Comparison of ENCODE assay signal across 2 cellular contexts in the genomic region with DNA sequence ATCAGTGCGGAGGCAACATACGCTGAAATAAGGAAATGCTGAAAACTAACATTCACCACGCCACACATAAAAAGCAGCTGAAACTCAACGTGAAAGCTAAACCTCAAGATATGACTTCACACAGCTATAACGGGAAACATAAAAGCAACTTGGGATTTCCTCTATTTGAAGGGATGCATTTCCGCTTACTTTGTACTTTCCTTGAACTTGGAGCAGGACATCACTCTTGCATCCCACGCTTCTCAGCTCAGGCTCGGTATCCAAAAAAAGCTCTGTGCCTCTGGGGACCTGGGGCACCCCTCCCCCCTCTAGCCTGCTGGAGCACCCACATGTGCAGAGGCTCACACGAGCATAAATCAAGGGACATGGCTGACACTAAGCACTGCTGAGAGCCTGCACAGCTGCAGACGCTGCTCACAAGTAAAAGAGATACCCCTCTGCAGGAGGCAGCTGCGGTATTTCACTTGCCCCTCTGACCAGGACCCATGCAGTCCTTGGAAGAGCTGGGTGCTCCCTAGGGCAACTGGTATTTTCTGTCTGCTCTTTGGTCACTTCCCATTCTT.
TF ChIP-seq lines count a peak whose summit lies in the region.

No MANE protein-coding gene starts in this region.

TF ChIP-seq in GM12878, 131 proteins besides CTCF, POLR2A, EP300 and RAD21 (continued from another document and continues in another):
- TF ChIP-seq BHLHE40 (IDR thresholded peaks at IDR 0.05; ENCODE audit: borderline replicate concordance in 1 of 2, low read depth in 2 of 2, low read length in 1 of 2) (peak; percentile 73 to 87), CBX5 (IDR thresholded peaks at IDR 0.05; ENCODE audit: low read depth) (0 out of 2 replicates have a peak, but pooled peaks have one; percentile 34), NBN (IDR thresholded peaks at IDR 0.05) (peak; percentile 94), DPF2 (IDR thresholded peaks at IDR 0.05) (peak; percentile 91), BMI1 (IDR thresholded peaks at IDR 0.05; ENCODE audit: borderline replicate concordance) (no peak; the same call in 1 of the 2 replicates), SPI1 (IDR thresholded peaks at IDR 0.05; ENCODE audit: borderline replicate concordance, insufficient read depth, low read depth, low read length) (peak; percentile 67), TCF7 (IDR thresholded peaks at IDR 0.05; ENCODE audit: borderline replicate concordance) (peak; percentile 41; the same call in 1 of the 2 replicates), RCOR1 (conservative IDR thresholded peaks at IDR 0.05; ENCODE audit: low read depth, low read length) (0 out of 2 replicates have a peak, but pooled peaks have one; percentile 45), MEF2B (IDR thresholded peaks at IDR 0.05; ENCODE audit: partially characterized antibody, poor library complexity, severe bottlenecking) (peak; percentile 98), TAF1 (IDR thresholded peaks at IDR 0.05; ENCODE audit: borderline replicate concordance, low read depth, low read length) (no peak), ETV6 (conservative IDR thresholded peaks at IDR 0.05 in 1 of 2, IDR thresholded peaks at IDR 0.05 in 1 of 2; ENCODE audit: borderline replicate concordance in 1 of 2, low read depth in 1 of 2) (0 out of 4 replicates have a peak, but pooled peaks of 1 of the 2 experiments have one; percentile 40)
- TF ChIP-seq, protein P1, sequence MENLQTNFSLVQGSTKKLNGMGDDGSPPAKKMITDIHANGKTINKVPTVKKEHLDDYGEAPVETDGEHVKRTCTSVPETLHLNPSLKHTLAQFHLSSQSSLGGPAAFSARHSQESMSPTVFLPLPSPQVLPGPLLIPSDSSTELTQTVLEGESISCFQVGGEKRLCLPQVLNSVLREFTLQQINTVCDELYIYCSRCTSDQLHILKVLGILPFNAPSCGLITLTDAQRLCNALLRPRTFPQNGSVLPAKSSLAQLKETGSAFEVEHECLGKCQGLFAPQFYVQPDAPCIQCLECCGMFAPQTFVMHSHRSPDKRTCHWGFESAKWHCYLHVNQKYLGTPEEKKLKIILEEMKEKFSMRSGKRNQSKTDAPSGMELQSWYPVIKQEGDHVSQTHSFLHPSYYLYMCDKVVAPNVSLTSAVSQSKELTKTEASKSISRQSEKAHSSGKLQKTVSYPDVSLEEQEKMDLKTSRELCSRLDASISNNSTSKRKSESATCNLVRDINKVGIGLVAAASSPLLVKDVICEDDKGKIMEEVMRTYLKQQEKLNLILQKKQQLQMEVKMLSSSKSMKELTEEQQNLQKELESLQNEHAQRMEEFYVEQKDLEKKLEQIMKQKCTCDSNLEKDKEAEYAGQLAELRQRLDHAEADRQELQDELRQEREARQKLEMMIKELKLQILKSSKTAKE (IDR thresholded peaks at IDR 0.05; ENCODE audit: low read depth, poor library complexity, severe bottlenecking) = peak; percentile 63
- TF ChIP-seq, protein P2, sequence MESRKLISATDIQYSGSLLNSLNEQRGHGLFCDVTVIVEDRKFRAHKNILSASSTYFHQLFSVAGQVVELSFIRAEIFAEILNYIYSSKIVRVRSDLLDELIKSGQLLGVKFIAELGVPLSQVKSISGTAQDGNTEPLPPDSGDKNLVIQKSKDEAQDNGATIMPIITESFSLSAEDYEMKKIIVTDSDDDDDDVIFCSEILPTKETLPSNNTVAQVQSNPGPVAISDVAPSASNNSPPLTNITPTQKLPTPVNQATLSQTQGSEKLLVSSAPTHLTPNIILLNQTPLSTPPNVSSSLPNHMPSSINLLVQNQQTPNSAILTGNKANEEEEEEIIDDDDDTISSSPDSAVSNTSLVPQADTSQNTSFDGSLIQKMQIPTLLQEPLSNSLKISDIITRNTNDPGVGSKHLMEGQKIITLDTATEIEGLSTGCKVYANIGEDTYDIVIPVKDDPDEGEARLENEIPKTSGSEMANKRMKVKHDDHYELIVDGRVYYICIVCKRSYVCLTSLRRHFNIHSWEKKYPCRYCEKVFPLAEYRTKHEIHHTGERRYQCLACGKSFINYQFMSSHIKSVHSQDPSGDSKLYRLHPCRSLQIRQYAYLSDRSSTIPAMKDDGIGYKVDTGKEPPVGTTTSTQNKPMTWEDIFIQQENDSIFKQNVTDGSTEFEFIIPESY (IDR thresholded peaks at IDR 0.05) = no peak
- TF ChIP-seq, protein P3, sequence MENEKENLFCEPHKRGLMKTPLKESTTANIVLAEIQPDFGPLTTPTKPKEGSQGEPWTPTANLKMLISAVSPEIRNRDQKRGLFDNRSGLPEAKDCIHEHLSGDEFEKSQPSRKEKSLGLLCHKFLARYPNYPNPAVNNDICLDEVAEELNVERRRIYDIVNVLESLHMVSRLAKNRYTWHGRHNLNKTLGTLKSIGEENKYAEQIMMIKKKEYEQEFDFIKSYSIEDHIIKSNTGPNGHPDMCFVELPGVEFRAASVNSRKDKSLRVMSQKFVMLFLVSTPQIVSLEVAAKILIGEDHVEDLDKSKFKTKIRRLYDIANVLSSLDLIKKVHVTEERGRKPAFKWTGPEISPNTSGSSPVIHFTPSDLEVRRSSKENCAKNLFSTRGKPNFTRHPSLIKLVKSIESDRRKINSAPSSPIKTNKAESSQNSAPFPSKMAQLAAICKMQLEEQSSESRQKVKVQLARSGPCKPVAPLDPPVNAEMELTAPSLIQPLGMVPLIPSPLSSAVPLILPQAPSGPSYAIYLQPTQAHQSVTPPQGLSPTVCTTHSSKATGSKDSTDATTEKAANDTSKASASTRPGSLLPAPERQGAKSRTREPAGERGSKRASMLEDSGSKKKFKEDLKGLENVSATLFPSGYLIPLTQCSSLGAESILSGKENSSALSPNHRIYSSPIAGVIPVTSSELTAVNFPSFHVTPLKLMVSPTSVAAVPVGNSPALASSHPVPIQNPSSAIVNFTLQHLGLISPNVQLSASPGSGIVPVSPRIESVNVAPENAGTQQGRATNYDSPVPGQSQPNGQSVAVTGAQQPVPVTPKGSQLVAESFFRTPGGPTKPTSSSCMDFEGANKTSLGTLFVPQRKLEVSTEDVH (IDR thresholded peaks at IDR 0.05; ENCODE audit: low read depth, partially characterized antibody) = peak; percentile 57
- TF ChIP-seq, protein P4, sequence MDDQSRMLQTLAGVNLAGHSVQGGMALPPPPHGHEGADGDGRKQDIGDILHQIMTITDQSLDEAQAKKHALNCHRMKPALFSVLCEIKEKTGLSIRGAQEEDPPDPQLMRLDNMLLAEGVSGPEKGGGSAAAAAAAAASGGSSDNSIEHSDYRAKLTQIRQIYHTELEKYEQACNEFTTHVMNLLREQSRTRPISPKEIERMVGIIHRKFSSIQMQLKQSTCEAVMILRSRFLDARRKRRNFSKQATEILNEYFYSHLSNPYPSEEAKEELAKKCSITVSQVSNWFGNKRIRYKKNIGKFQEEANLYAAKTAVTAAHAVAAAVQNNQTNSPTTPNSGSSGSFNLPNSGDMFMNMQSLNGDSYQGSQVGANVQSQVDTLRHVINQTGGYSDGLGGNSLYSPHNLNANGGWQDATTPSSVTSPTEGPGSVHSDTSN (IDR thresholded peaks at IDR 0.05; ENCODE audit: insufficient replicate concordance, low read depth, low read length) = peak; percentile 81
- TF ChIP-seq, protein P5, sequence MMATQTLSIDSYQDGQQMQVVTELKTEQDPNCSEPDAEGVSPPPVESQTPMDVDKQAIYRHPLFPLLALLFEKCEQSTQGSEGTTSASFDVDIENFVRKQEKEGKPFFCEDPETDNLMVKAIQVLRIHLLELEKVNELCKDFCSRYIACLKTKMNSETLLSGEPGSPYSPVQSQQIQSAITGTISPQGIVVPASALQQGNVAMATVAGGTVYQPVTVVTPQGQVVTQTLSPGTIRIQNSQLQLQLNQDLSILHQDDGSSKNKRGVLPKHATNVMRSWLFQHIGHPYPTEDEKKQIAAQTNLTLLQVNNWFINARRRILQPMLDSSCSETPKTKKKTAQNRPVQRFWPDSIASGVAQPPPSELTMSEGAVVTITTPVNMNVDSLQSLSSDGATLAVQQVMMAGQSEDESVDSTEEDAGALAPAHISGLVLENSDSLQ (IDR thresholded peaks at IDR 0.05) = peak; percentile 71; the same call in 1 of the 2 replicates

TF ChIP-seq in neural cell, 6 proteins besides CTCF, POLR2A, EP300 and RAD21 (continued from another document):
- TF ChIP-seq, protein P6, sequence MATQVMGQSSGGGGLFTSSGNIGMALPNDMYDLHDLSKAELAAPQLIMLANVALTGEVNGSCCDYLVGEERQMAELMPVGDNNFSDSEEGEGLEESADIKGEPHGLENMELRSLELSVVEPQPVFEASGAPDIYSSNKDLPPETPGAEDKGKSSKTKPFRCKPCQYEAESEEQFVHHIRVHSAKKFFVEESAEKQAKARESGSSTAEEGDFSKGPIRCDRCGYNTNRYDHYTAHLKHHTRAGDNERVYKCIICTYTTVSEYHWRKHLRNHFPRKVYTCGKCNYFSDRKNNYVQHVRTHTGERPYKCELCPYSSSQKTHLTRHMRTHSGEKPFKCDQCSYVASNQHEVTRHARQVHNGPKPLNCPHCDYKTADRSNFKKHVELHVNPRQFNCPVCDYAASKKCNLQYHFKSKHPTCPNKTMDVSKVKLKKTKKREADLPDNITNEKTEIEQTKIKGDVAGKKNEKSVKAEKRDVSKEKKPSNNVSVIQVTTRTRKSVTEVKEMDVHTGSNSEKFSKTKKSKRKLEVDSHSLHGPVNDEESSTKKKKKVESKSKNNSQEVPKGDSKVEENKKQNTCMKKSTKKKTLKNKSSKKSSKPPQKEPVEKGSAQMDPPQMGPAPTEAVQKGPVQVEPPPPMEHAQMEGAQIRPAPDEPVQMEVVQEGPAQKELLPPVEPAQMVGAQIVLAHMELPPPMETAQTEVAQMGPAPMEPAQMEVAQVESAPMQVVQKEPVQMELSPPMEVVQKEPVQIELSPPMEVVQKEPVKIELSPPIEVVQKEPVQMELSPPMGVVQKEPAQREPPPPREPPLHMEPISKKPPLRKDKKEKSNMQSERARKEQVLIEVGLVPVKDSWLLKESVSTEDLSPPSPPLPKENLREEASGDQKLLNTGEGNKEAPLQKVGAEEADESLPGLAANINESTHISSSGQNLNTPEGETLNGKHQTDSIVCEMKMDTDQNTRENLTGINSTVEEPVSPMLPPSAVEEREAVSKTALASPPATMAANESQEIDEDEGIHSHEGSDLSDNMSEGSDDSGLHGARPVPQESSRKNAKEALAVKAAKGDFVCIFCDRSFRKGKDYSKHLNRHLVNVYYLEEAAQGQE (IDR thresholded peaks at IDR 0.05; ENCODE audit: borderline replicate concordance) = no peak
